Comparison of ENCODE assay signal across 14 cellular contexts in the genomic region with DNA sequence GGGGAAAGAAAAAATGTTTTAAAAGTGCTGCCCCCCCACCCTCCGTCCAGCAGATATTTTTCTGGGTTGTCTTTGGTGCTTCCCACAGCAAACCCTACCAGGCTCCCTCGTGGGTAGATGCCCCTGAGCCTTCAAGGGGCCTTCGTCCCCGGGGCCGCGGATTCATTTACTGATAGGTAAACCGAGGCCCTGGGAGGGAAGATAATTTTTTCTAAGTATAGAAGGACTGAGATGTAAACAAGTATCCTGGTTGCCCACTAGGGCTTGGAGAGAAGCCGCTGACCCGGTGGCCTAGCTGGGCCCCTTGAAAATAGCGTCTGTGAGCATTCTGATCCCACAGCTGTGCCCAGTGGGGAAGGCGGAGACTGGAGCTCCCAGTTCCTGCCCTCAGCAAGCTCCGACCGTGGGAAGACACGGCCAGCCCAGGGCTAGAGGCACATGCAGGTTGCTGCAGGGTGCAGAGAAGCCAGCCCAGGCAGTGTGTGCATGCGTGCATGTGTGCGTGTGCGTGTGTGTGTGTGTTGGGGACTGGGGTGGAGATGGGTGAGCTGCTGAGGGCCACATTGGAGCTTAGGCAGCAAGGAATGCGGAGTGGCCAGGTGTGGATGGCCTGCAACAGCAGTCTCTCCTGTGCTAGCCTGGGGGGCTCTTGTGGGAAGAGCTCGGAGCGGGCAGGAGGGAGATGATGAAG. TPM values are rescaled to one million over a fixed set of nuclear protein-coding genes. Genes with fewer than 3 reads are reported as not detected.
DNase-seq lines count a peak whose midpoint lies in the region; ATAC-seq and TF ChIP-seq lines count a peak whose summit lies in the region.
"Had no signal": no experiment of that assay in that cellular context is flagged by ENCODE, and none has a peak within 500 bp of the region (broad histone marks: within the 10 kb centered on the region; RNA-seq: fewer than 3 reads in every experiment).

No MANE protein-coding gene starts in this region.

- no peak for ATAC-seq in left cardiac atrium
- no peak for ATAC-seq in HG02623 (IDR thresholded peaks at IDR 0.05; ENCODE audit: unreplicated experiment)
- ATAC-seq in HG03097 (IDR thresholded peaks at IDR 0.05; ENCODE audit: low FRiP score, unreplicated experiment) = no peak

- H3K4me2 ChIP-seq in BLaER1 treated with 17β-estradiol and CSF1 and Interleukin-3, amounts not matched to agents 10 nM and 100 nM = peak overlapping the region; percentile 23 to 100 (median 99); a peak in 20 of 22 replicates
- peak overlapping the region; percentile 24 for H3K4me2 ChIP-seq in neural progenitor cell

- peaks cover 45 to 98% (median 95%) of the 10 kb centered on the region in 10 experiments for H3K4me1 ChIP-seq in BLaER1 treated with 17β-estradiol and CSF1 and Interleukin-3, amounts not matched to agents 10 nM and 100 nM
- peaks cover 40% of the 10 kb centered on the region for H3K4me1 ChIP-seq in neural progenitor cell

- H2AFZ ChIP-seq in neural progenitor cell (replicated peaks) = no peak overlapping the region

- no peaks in the 10 kb centered on the region for H3K9me3 Mint-ChIP-seq in neural progenitor cell

- H3K9me3 ChIP-seq in BLaER1 treated with 17β-estradiol and CSF1 and Interleukin-3, amounts not matched to agents 10 nM and 100 nM (replicated peaks in 1 of 11) = no peaks in the 10 kb centered on the region
- no peaks in the 10 kb centered on the region for H3K9me3 ChIP-seq in neural progenitor cell (ENCODE audit: low read depth)
- H3K9me3 ChIP-seq: ascending aorta had no signal

- peak overlapping the region in 8 of 11 experiments; percentile 54 to 68 (median 60); a peak in 14 of 22 replicates for H3K9ac ChIP-seq in BLaER1 treated with 17β-estradiol and CSF1 and Interleukin-3, amounts not matched to agents 10 nM and 100 nM
- no peak overlapping the region for H3K9ac ChIP-seq in neural progenitor cell

- no peaks in the 10 kb centered on the region for H3K36me3 Mint-ChIP-seq in neural progenitor cell

- H3K27me3 ChIP-seq in BLaER1 treated with 17β-estradiol and CSF1 and Interleukin-3, amounts not matched to agents 10 nM and 100 nM = peaks cover 0 to 8% (median 0%) of the 10 kb centered on the region in 11 experiments; a peak in 3 of 22 replicates
- H3K27me3 ChIP-seq in neural progenitor cell = no peaks in the 10 kb centered on the region
- H3K27me3 ChIP-seq: ascending aorta had no signal

- intact Hi-C loops in left cardiac atrium (cut with DNase I) = loop anchor here (5.0 to 10.0 kb wide), 2 partner anchors 116 to 133 kb away; no protein-coding TSS in a partner anchor

- H3K4me1 Mint-ChIP-seq in neural progenitor cell = peaks cover 50% of the 10 kb centered on the region

- H4K20me1 ChIP-seq in BLaER1 treated with 17β-estradiol and CSF1 and Interleukin-3, amounts not matched to agents 10 nM and 100 nM = peaks cover 0 to 24% (median 0%) of the 10 kb centered on the region in 11 experiments; a peak in 1 of 22 replicates
- no peaks in the 10 kb centered on the region for H4K20me1 ChIP-seq in neural progenitor cell (ENCODE audit: low read depth)

- no peaks in the 10 kb centered on the region for H3K79me2 ChIP-seq in neural progenitor cell (ENCODE audit: low read depth)

- TF ChIP-seq CTCF in neural progenitor cell (IDR thresholded peaks at IDR 0.05) = no peak
- no peak for TF ChIP-seq CTCF in GM20000 (IDR thresholded peaks at IDR 0.05; ENCODE audit: extremely low read depth, missing control alignments)

- H3K27ac ChIP-seq in BLaER1 treated with 17β-estradiol and CSF1 and Interleukin-3, amounts not matched to agents 10 nM and 100 nM = peak overlapping the region in 8 of 11 experiments; percentile 59 to 97 (median 71); a peak in 16 of 22 replicates
- H3K27ac ChIP-seq in neural progenitor cell = no peak overlapping the region
- H3K27ac ChIP-seq: ascending aorta, HL-60 had no signal

- H3K27me3 Mint-ChIP-seq in neural progenitor cell (ENCODE audit: insufficient read depth, low read depth) = peaks cover 19% of the 10 kb centered on the region

- DNase-seq in MV-4-11 (lab: John Stamatoyannopoulos, UW) (peak; percentile 59), left cardiac atrium (peak; percentile 19), neural progenitor cell (ENCODE audit: low spot score) (peak; percentile 58), GM20000 (ENCODE audit: low spot score) (no peak), HuH-7.5 (ENCODE audit: low spot score) (no peak)
- DNase-seq: activated CD4-positive, alpha-beta T cell treated with anti-CD3 and anti-CD28 coated beads, Interleukin-2, amount 50 U/mL, for 4 hours; Calu3; NCI-H1930 had no signal

- H3K4me3 Mint-ChIP-seq in neural progenitor cell = peak overlapping the region; percentile 72

- H3K27ac Mint-ChIP-seq in neural progenitor cell = peak overlapping the region; percentile 95

- no peaks in the 10 kb centered on the region for H3K36me3 ChIP-seq in BLaER1 treated with 17β-estradiol and CSF1 and Interleukin-3, amounts not matched to agents 10 nM and 100 nM
- no peaks in the 10 kb centered on the region for H3K36me3 ChIP-seq in neural progenitor cell
- H3K36me3 ChIP-seq: ascending aorta had no signal

- H3K4me3 ChIP-seq in BLaER1 treated with 17β-estradiol and CSF1 and Interleukin-3, amounts not matched to agents 10 nM and 100 nM = 0 out of 20 replicates have a peak overlapping the region, but pooled peaks of 1 of the 10 experiments have one; percentile 15
- no peak overlapping the region for H3K4me3 ChIP-seq in neural progenitor cell
- H3K4me3 ChIP-seq: ascending aorta, lung had no signal

- H3F3A ChIP-seq in neural progenitor cell (ENCODE audit: low read depth) = peaks cover 30% of the 10 kb centered on the region

RNA-seq across cellular contexts. Expression of a gene that starts 5.9 kb away (rescaled TPM):
- total RNA-seq in left cardiac atrium = 10 to 100 TPM; 41.6 to 67.7 TPM
- total RNA-seq in neural progenitor cell (ENCODE audit: low replicate concordance) = 11.6 and 25.5 TPM in 2 replicates

Comparison
In these comparisons a context has a peak if more than half of its experiments do, and no peak if none do; other contexts are left out.
1. DNase-seq: peak in MV-4-11 (single experiment), left cardiac atrium (single experiment) and neural progenitor cell (single experiment); none in GM20000 (single experiment) and HuH-7.5 (single experiment).